21 cellular contexts compared by ENCODE assay signal in the genomic region with DNA sequence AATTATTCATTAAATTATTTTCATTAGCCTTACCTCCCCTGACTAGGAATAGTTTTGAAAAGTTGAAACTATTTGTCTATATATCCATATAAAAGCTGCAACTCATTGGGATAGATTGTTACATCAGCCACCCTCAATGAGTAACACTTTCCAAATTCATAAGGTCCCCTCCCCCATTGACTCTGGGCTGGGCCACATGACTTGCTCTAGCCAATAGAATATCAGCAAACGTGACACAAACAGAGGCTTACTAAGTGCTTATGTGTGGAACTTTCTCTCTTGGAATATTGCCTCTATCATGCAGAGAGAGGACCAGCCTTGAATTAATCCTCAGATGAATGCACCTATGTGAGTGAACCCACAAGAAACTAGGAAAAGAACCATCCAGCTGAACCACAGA.
DNase-seq lines count a peak whose midpoint lies in the region; ATAC-seq, FAIRE-seq and TF ChIP-seq lines count a peak whose summit lies in the region.
"Had no signal": no experiment of that assay in that cellular context is flagged by ENCODE, and none has a peak within 500 bp of the region (broad histone marks: within the 10 kb centered on the region; RNA-seq: fewer than 3 reads in every experiment).

No MANE protein-coding gene starts in this region.

- H3K36me3 ChIP-seq in K562 (ENCODE audit: control insufficient read depth, insufficient read depth, low read length) (no peaks in the 10 kb centered on the region), brain microvascular endothelial cell (replicated peaks) (no peaks in the 10 kb centered on the region)
- H3K36me3 ChIP-seq: Peyer's patch had no signal

- no peaks in the 10 kb centered on the region for H3K4me1 ChIP-seq in K562 (replicated peaks in 1 of 2; ENCODE audit: control insufficient read depth in 2 of 2, insufficient read depth in 2 of 2, low read length in 2 of 2)
- H3K4me1 ChIP-seq: Caco-2, Peyer's patch had no signal

- no peak for TF ChIP-seq CTCF in activated CD8-positive, alpha-beta T cell treated with anti-CD3 and anti-CD28 coated beads for 36 hours (IDR thresholded peaks at IDR 0.05)
- TF ChIP-seq CTCF in K562 (IDR thresholded peaks at IDR 0.05 in 2 of 3, conservative IDR thresholded peaks at IDR 0.05 in 1 of 3; ENCODE audit: insufficient read depth in 2 of 3, low read depth in 1 of 3, low read length in 3 of 3) (no peak), brain microvascular endothelial cell (IDR thresholded peaks at IDR 0.05; ENCODE audit: low read depth, low read length, missing control alignments) (no peak)

- H3K79me2 ChIP-seq in K562 (ENCODE audit: control insufficient read depth, insufficient read depth, low read length): no peaks in the 10 kb centered on the region

- CTCF ChIA-PET in activated CD8-positive, alpha-beta T cell treated with anti-CD3 and anti-CD28 coated beads for 36 hours (lab: Charles Lee): no interaction called here
- CTCF ChIA-PET in activated CD8-positive, alpha-beta T cell treated with anti-CD3 and anti-CD28 coated beads, Interleukin-2, amount 10 ng/mL, durations not matched to agents 7 days and 5 days (lab: Charles Lee): no interaction called here
- CTCF ChIA-PET in K562 (lab: Yijun Ruan, JAX; ENCODE audit: low intra/inter-chr PET ratio): no interaction called here

- no peak overlapping the region for H3K4me3 Mint-ChIP-seq in activated CD8-positive, alpha-beta T cell treated with anti-CD3 and anti-CD28 coated beads for 36 hours
- H3K4me3 Mint-ChIP-seq in activated CD8-positive, alpha-beta T cell treated with anti-CD3 and anti-CD28 coated beads, Interleukin-2, amount 10 ng/mL, durations not matched to agents 7 days and 5 days: no peak overlapping the region
- H3K4me3 Mint-ChIP-seq: CD4-positive, alpha-beta T cell had no signal

- H3K9me1 ChIP-seq in K562 (ENCODE audit: control insufficient read depth, insufficient read depth, low read length): no peaks in the 10 kb centered on the region

- H3K9ac ChIP-seq in K562 (ENCODE audit: insufficient read depth in 1 of 2, low read depth in 2 of 2, low read length in 2 of 2): no peak overlapping the region
- H3K9ac ChIP-seq: KMS-11 had no signal

- no peak for TF ChIP-seq POLR2A in K562 (conservative IDR thresholded peaks at IDR 0.05)

- POLR2A ChIA-PET in activated CD8-positive, alpha-beta T cell treated with anti-CD3 and anti-CD28 coated beads for 36 hours (lab: Charles Lee): no interaction called here
- POLR2A ChIA-PET in activated CD8-positive, alpha-beta T cell treated with anti-CD3 and anti-CD28 coated beads, Interleukin-2, amount 10 ng/mL, durations not matched to agents 7 days and 5 days (lab: Charles Lee): no interaction called here
- POLR2A ChIA-PET in K562 (lab: Yijun Ruan, JAX): no interaction called here

- H3K27me3 ChIP-seq in K562 (ENCODE audit: control insufficient read depth in 2 of 2, insufficient read depth in 2 of 2, low read length in 2 of 2) (no peaks in the 10 kb centered on the region), brain microvascular endothelial cell (replicated peaks) (no peaks in the 10 kb centered on the region)
- H3K27me3 ChIP-seq: Peyer's patch had no signal

- H2AFZ ChIP-seq in K562 (ENCODE audit: low read depth, low read length): no peak overlapping the region

- 0% methylated on average over 1 of the region's 1 CpG for WGBS in K562 (ENCODE audit: insufficient coverage, low coverage, missing lambda C conversion rate)

- no peaks in the 10 kb centered on the region for H3K27me3 Mint-ChIP-seq in activated CD8-positive, alpha-beta T cell treated with anti-CD3 and anti-CD28 coated beads for 36 hours
- no peaks in the 10 kb centered on the region for H3K27me3 Mint-ChIP-seq in activated CD8-positive, alpha-beta T cell treated with anti-CD3 and anti-CD28 coated beads, Interleukin-2, amount 10 ng/mL, durations not matched to agents 7 days and 5 days (ENCODE audit: low read depth)
- H3K27me3 Mint-ChIP-seq: CD4-positive, alpha-beta T cell had no signal

- peak; percentile 4 for DNase-seq in activated CD8-positive, alpha-beta T cell treated with anti-CD3 and anti-CD28 coated beads for 36 hours
- no peak for DNase-seq in activated CD8-positive, alpha-beta T cell treated with anti-CD3 and anti-CD28 coated beads, Interleukin-2, amount 10 ng/mL, durations not matched to agents 7 days and 5 days
- DNase-seq in NAMALWA (ENCODE audit: low spot score) (peak; percentile 11), K562 (ENCODE audit: extremely low read depth in 1 of 4, low spot score in 3 of 4) (peak in 2 of 4 experiments; percentile 18 to 24), GDM1 (lab: John Stamatoyannopoulos, UW) (no peak), brain microvascular endothelial cell (no peak)
- DNase-seq: Caco-2; CD4-positive, alpha-beta T cell; DMS153; EL; NCI-H1105; NCI-H2081; NCI-H2171 treated with DMSO at 0.1 percent for 48 hours; NCI-H446; NCI-H526 treated with DMSO at 0.1 percent for 48 hours; Peyer's patch; SW 1271 had no signal

- FAIRE-seq in K562 (lab: Jason Lieb, UNC): no peak
- FAIRE-seq: GM12892 had no signal

- peaks cover 1% of the 10 kb centered on the region; the same call in 1 of the 2 replicates for H3K9me3 ChIP-seq in K562 (replicated peaks; ENCODE audit: control insufficient read depth, insufficient read depth, low read depth, low read length)
- H3K9me3 ChIP-seq: Caco-2, Peyer's patch had no signal

- intact Hi-C loops in activated CD8-positive, alpha-beta T cell treated with anti-CD3 and anti-CD28 coated beads for 36 hours (cut with micrococcal nuclease): no loop called here
- intact Hi-C loops in K562 (cut with micrococcal nuclease): no loop called here

- H3K4me2 ChIP-seq in K562 (ENCODE audit: insufficient read depth, low read length): no peak overlapping the region
- H3K4me2 ChIP-seq: KMS-11 had no signal

- in situ Hi-C loops in K562 (cut with MboI): no loop called here
- in situ Hi-C loops in brain microvascular endothelial cell (cut with HindIII; ENCODE audit: low pct_ligation_motif_present, low sequenced_read_pairs): no loop called here

- no peaks in the 10 kb centered on the region for H3K9me3 Mint-ChIP-seq in activated CD8-positive, alpha-beta T cell treated with anti-CD3 and anti-CD28 coated beads for 36 hours
- H3K9me3 Mint-ChIP-seq in activated CD8-positive, alpha-beta T cell treated with anti-CD3 and anti-CD28 coated beads, Interleukin-2, amount 10 ng/mL, durations not matched to agents 7 days and 5 days (ENCODE audit: insufficient read depth): no peaks in the 10 kb centered on the region

- H4K20me1 ChIP-seq in K562 (replicated peaks; ENCODE audit: control insufficient read depth, insufficient read depth, low read length): no peaks in the 10 kb centered on the region

- H3K27ac Mint-ChIP-seq in activated CD8-positive, alpha-beta T cell treated with anti-CD3 and anti-CD28 coated beads for 36 hours: no peak overlapping the region
- H3K27ac Mint-ChIP-seq in activated CD8-positive, alpha-beta T cell treated with anti-CD3 and anti-CD28 coated beads, Interleukin-2, amount 10 ng/mL, durations not matched to agents 7 days and 5 days: no peak overlapping the region
- H3K27ac Mint-ChIP-seq: CD4-positive, alpha-beta T cell had no signal

- H3K36me3 Mint-ChIP-seq in activated CD8-positive, alpha-beta T cell treated with anti-CD3 and anti-CD28 coated beads for 36 hours (ENCODE audit: low read depth): no peaks in the 10 kb centered on the region
- no peaks in the 10 kb centered on the region for H3K36me3 Mint-ChIP-seq in activated CD8-positive, alpha-beta T cell treated with anti-CD3 and anti-CD28 coated beads, Interleukin-2, amount 10 ng/mL, durations not matched to agents 7 days and 5 days (ENCODE audit: low read depth)

- no peak for TF ChIP-seq EP300 in K562 (IDR thresholded peaks at IDR 0.05; ENCODE audit: low read length)

- H3K27ac ChIP-seq in K562 (ENCODE audit: extremely low read depth, low read depth, low read length) (no peak overlapping the region), brain microvascular endothelial cell (no peak overlapping the region)
- H3K27ac ChIP-seq: KMS-11, Peyer's patch had no signal

- TF ChIP-seq RAD21 in K562 (CRISPR knock-in tag; conservative IDR thresholded peaks at IDR 0.05 in 1 of 2, IDR thresholded peaks at IDR 0.05 in 1 of 2): no peak

- BruUV-seq in K562 (replicated peaks; lab: Mats Ljungman, UMichigan): no TSS peak

- H3K4me1 Mint-ChIP-seq in activated CD8-positive, alpha-beta T cell treated with anti-CD3 and anti-CD28 coated beads for 36 hours (ENCODE audit: low read depth): no peaks in the 10 kb centered on the region
- H3K4me1 Mint-ChIP-seq in activated CD8-positive, alpha-beta T cell treated with anti-CD3 and anti-CD28 coated beads, Interleukin-2, amount 10 ng/mL, durations not matched to agents 7 days and 5 days (ENCODE audit: low read depth): no peaks in the 10 kb centered on the region

- no peak overlapping the region for H3K4me3 ChIP-seq in K562
- H3K4me3 ChIP-seq in brain microvascular endothelial cell (ENCODE audit: low read depth, low read length): no peak overlapping the region
- H3K4me3 ChIP-seq: Peyer's patch had no signal

- ATAC-seq in activated CD8-positive, alpha-beta T cell treated with anti-CD3 and anti-CD28 coated beads for 36 hours: no peak
- ATAC-seq in activated CD8-positive, alpha-beta T cell treated with anti-CD3 and anti-CD28 coated beads, Interleukin-2, amount 10 ng/mL, durations not matched to agents 7 days and 5 days: no peak
- ATAC-seq in K562 (no peak), HG03457 (IDR thresholded peaks at IDR 0.05; ENCODE audit: unreplicated experiment) (no peak)
- ATAC-seq: Right ventricle myocardium inferior had no signal

TF ChIP-seq in K562, 482 proteins besides CTCF, POLR2A, EP300 and RAD21 (continues in another document):
- 0 out of 2 replicates have a peak, but pooled peaks have one; percentile 5 for TF ChIP-seq USF2 (CRISPR knock-in tag; IDR thresholded peaks at IDR 0.05)
- TF ChIP-seq, protein P1, sequence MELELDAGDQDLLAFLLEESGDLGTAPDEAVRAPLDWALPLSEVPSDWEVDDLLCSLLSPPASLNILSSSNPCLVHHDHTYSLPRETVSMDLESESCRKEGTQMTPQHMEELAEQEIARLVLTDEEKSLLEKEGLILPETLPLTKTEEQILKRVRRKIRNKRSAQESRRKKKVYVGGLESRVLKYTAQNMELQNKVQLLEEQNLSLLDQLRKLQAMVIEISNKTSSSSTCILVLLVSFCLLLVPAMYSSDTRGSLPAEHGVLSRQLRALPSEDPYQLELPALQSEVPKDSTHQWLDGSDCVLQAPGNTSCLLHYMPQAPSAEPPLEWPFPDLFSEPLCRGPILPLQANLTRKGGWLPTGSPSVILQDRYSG (tag; conservative IDR thresholded peaks at IDR 0.05; ENCODE audit: low read depth): no peak

Comparison
In these comparisons a context has a peak if more than half of its experiments do, and no peak if none do; other contexts are left out.
1. DNase-seq: peak in activated CD8-positive, alpha-beta T cell treated with anti-CD3 and anti-CD28 coated beads for 36 hours (single experiment) and NAMALWA (single experiment); none in activated CD8-positive, alpha-beta T cell treated with anti-CD3 and anti-CD28 coated beads, Interleukin-2, amount 10 ng/mL, durations not matched to agents 7 days and 5 days (single experiment), GDM1 (single experiment) and brain microvascular endothelial cell (single experiment).